ENCODE assay signal across 1 cellular context in the genomic region with DNA sequence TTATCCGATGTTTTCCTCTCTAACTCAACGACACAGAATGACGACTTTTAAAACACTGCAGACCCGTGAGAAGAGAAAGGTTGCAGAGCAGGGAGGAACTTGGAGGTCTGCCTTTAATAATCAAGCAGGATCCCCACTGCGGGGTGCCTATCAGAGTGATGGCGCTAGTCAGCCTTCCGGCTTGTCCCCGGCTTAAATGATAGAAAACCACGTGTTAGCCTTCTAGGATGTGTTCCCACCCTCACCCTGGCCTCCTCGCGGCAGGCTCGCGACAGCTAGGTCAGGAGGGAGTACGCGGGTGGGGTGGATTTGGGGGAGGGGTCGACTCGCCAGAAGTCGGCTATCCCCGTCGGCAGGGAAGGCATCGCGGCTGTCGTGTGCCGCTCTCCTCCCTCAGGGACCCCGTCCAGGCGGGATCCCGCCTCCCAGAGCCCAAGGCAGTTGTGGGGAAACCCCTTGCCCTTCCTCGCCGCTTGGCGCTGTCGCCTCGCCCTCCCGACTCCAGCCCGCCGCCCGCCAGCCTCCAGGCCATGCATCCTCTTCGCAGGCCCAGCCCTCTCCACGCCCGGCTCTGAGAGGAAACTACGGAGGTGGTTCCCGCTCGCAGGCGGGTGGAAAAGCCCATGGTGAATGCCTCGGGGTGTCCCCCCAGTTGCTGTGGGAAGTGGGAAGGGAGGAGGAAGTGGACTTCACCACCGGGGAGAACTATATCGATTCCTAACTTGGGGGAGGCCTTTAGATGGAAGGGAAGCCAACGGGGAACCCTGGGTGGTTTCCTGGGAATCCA.
TF ChIP-seq lines count a peak whose summit lies in the region.

No MANE protein-coding gene starts in this region.

TF ChIP-seq in K562, 482 proteins besides CTCF, POLR2A, EP300 and RAD21 (continued from another document and continues in another):
- peak; percentile 95 for TF ChIP-seq MAX (CRISPR knock-in tag; IDR thresholded peaks at IDR 0.05)
- 0 out of 2 replicates have a peak, but pooled peaks have one; percentile 58 for TF ChIP-seq PREB (CRISPR knock-in tag; IDR thresholded peaks at IDR 0.05)
- TF ChIP-seq YY1 (IDR thresholded peaks at IDR 0.05; ENCODE audit: borderline replicate concordance in 1 of 3, control insufficient read depth in 1 of 3, extremely low read depth in 1 of 3, insufficient read depth in 3 of 3, insufficient read length in 1 of 3, insufficient replicate concordance in 2 of 3, low read depth in 1 of 3, low read length in 2 of 3), result peak in 2 of 3 experiments; percentile 36 to 65
- TF ChIP-seq LARP7 (IDR thresholded peaks at IDR 0.05), result 0 out of 2 replicates have a peak, but pooled peaks have one; percentile 59
- TF ChIP-seq ZBTB17 (CRISPR knock-in tag; IDR thresholded peaks at IDR 0.05), result 0 out of 2 replicates have a peak, but pooled peaks have one; percentile 11
- TF ChIP-seq SAFB (IDR thresholded peaks at IDR 0.05; ENCODE audit: borderline replicate concordance, low read depth, low read length), result 0 out of 2 replicates have a peak, but pooled peaks have one; percentile 37
- TF ChIP-seq FOXK2 (conservative IDR thresholded peaks at IDR 0.05 in 1 of 2, IDR thresholded peaks at IDR 0.05 in 1 of 2; ENCODE audit: low read depth in 2 of 2), result 0 out of 4 replicates have a peak, but pooled peaks of 1 of the 2 experiments have one; percentile 11
- peak; percentile 82 for TF ChIP-seq MYC (IDR thresholded peaks at IDR 0.05; ENCODE audit: low read depth, low read length)
- TF ChIP-seq MYC (CRISPR knock-in tag; IDR thresholded peaks at IDR 0.05; ENCODE audit: borderline replicate concordance, low read depth), result 0 out of 2 replicates have a peak, but pooled peaks have one; percentile 32
- TF ChIP-seq MYBL2 (IDR thresholded peaks at IDR 0.05; ENCODE audit: low read depth), result peak; percentile 84
- TF ChIP-seq MYBL2 (CRISPR knock-in tag; IDR thresholded peaks at IDR 0.05; ENCODE audit: borderline replicate concordance), result no peak
- TF ChIP-seq RB1 (IDR thresholded peaks at IDR 0.05; ENCODE audit: low read depth), result peak; percentile 43
- TF ChIP-seq ZBTB7A (IDR thresholded peaks at IDR 0.05; ENCODE audit: borderline replicate concordance, control insufficient read depth, low read depth, low read length), result peak; percentile 62; the same call in 1 of the 2 replicates
- TF ChIP-seq RBM39 (optimal IDR thresholded peaks at IDR 0.05; ENCODE audit: low read depth, low read length), result no peak
- peak; percentile 82 for TF ChIP-seq RBFOX2 (IDR thresholded peaks at IDR 0.05; ENCODE audit: low read depth, low read length)
- TF ChIP-seq NFXL1 (CRISPR knock-in tag; IDR thresholded peaks at IDR 0.05), result no peak
- TF ChIP-seq CHCHD3 (CRISPR knock-in tag; IDR thresholded peaks at IDR 0.05), result no peak
- TF ChIP-seq ZNF384 (IDR thresholded peaks at IDR 0.05; ENCODE audit: low read depth, low read length), result no peak
- peak in 1 of 2 experiments; percentile 28; a peak in 1 of 4 replicates for TF ChIP-seq SIN3A (IDR thresholded peaks at IDR 0.05; ENCODE audit: borderline replicate concordance in 2 of 2, control insufficient read depth in 1 of 2, low read depth in 2 of 2, low read length in 2 of 2)
- TF ChIP-seq, protein P1, sequence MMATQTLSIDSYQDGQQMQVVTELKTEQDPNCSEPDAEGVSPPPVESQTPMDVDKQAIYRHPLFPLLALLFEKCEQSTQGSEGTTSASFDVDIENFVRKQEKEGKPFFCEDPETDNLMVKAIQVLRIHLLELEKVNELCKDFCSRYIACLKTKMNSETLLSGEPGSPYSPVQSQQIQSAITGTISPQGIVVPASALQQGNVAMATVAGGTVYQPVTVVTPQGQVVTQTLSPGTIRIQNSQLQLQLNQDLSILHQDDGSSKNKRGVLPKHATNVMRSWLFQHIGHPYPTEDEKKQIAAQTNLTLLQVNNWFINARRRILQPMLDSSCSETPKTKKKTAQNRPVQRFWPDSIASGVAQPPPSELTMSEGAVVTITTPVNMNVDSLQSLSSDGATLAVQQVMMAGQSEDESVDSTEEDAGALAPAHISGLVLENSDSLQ (IDR thresholded peaks at IDR 0.05), result peak; percentile 23; the same call in 1 of the 2 replicates
- TF ChIP-seq, protein P2, sequence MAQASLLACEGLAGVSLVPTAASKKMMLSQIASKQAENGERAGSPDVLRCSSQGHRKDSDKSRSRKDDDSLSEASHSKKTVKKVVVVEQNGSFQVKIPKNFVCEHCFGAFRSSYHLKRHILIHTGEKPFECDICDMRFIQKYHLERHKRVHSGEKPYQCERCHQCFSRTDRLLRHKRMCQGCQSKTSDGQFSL (CRISPR knock-in tag; IDR thresholded peaks at IDR 0.05), result peak; percentile 37; the same call in 1 of the 2 replicates
- TF ChIP-seq, protein P2 (tag; IDR thresholded peaks at IDR 0.05), result no peak
- TF ChIP-seq NRF1 (conservative IDR thresholded peaks at IDR 0.05 in 1 of 2, IDR thresholded peaks at IDR 0.05 in 1 of 2), result 0 out of 4 replicates have a peak, but pooled peaks of 1 of the 2 experiments have one; percentile 9
- peak; percentile 16 for TF ChIP-seq EP400 (IDR thresholded peaks at IDR 0.05)
- TF ChIP-seq, protein P3, sequence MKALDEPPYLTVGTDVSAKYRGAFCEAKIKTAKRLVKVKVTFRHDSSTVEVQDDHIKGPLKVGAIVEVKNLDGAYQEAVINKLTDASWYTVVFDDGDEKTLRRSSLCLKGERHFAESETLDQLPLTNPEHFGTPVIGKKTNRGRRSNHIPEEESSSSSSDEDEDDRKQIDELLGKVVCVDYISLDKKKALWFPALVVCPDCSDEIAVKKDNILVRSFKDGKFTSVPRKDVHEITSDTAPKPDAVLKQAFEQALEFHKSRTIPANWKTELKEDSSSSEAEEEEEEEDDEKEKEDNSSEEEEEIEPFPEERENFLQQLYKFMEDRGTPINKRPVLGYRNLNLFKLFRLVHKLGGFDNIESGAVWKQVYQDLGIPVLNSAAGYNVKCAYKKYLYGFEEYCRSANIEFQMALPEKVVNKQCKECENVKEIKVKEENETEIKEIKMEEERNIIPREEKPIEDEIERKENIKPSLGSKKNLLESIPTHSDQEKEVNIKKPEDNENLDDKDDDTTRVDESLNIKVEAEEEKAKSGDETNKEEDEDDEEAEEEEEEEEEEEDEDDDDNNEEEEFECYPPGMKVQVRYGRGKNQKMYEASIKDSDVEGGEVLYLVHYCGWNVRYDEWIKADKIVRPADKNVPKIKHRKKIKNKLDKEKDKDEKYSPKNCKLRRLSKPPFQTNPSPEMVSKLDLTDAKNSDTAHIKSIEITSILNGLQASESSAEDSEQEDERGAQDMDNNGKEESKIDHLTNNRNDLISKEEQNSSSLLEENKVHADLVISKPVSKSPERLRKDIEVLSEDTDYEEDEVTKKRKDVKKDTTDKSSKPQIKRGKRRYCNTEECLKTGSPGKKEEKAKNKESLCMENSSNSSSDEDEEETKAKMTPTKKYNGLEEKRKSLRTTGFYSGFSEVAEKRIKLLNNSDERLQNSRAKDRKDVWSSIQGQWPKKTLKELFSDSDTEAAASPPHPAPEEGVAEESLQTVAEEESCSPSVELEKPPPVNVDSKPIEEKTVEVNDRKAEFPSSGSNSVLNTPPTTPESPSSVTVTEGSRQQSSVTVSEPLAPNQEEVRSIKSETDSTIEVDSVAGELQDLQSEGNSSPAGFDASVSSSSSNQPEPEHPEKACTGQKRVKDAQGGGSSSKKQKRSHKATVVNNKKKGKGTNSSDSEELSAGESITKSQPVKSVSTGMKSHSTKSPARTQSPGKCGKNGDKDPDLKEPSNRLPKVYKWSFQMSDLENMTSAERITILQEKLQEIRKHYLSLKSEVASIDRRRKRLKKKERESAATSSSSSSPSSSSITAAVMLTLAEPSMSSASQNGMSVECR (CRISPR knock-in tag; IDR thresholded peaks at IDR 0.05), result peak; percentile 72; the same call in 1 of the 2 replicates
- peak; percentile 34 for TF ChIP-seq LCOR (CRISPR knock-in tag; IDR thresholded peaks at IDR 0.05)
- TF ChIP-seq ZFX (CRISPR knock-in tag; IDR thresholded peaks at IDR 0.05), result peak; percentile 91
- TF ChIP-seq SMAD4 (CRISPR knock-in tag; conservative IDR thresholded peaks at IDR 0.05), result no peak
- peak; percentile 46; the same call in 1 of the 2 replicates for TF ChIP-seq FOXM1 (IDR thresholded peaks at IDR 0.05; ENCODE audit: low read depth)
- no peak; the same call in 1 of the 2 replicates for TF ChIP-seq FOXM1 (CRISPR knock-in tag; IDR thresholded peaks at IDR 0.05; ENCODE audit: low read depth)
- peak; percentile 66 for TF ChIP-seq SAP30 (IDR thresholded peaks at IDR 0.05; ENCODE audit: borderline replicate concordance, insufficient read depth, low read depth, low read length, poor library complexity, severe bottlenecking)
- 0 out of 2 replicates have a peak, but pooled peaks have one; percentile 27 for TF ChIP-seq BHLHE40 (IDR thresholded peaks at IDR 0.05; ENCODE audit: low read length)
- no peak for TF ChIP-seq ZNF280B (CRISPR knock-in tag; IDR thresholded peaks at IDR 0.05)
- 0 out of 2 replicates have a peak, but pooled peaks have one; percentile 20 for TF ChIP-seq KAT7 (CRISPR knock-in tag; IDR thresholded peaks at IDR 0.05; ENCODE audit: borderline replicate concordance)
- TF ChIP-seq NFIC (IDR thresholded peaks at IDR 0.05), result peak; percentile 59; the same call in 1 of the 2 replicates
- peak; percentile 59 for TF ChIP-seq PHF20 (IDR thresholded peaks at IDR 0.05; ENCODE audit: partially characterized antibody)
- peak; percentile 49 for TF ChIP-seq RNF2 (IDR thresholded peaks at IDR 0.05)
- peak; percentile 27; the same call in 1 of the 2 replicates for TF ChIP-seq RAD51 (IDR thresholded peaks at IDR 0.05; ENCODE audit: borderline replicate concordance, low read depth)
- TF ChIP-seq ZNF830 (CRISPR knock-in tag; IDR thresholded peaks at IDR 0.05), result no peak
